33 cellular contexts compared by ENCODE assay signal in genomic region chr9:99793528-99793927, GRCh38. TPM values are rescaled to one million over a fixed set of nuclear protein-coding genes. Genes with fewer than 3 reads are reported as not detected.
"Had no signal": no experiment of that assay in that cellular context is flagged by ENCODE, and none has a peak within 500 bp of the region (broad histone marks: within the 10 kb centered on the region; RNA-seq: fewer than 3 reads in every experiment).

No MANE protein-coding gene starts in this region.

- DNase-seq: activated effector memory CD4-positive, alpha-beta T cell treated with anti-CD3 and anti-CD28 coated beads, Interleukin-2, amount 50 U/mL, for 16 hours; activated effector memory CD4-positive, alpha-beta T cell treated with Interleukin-2 at 50 U/mL for 16 hours; activated gamma-delta T cell; activated gamma-delta T cell treated with Interleukin-2 at 50 U/mL for 16 hours; activated naive CD4-positive, alpha-beta T cell; activated naive CD4-positive, alpha-beta T cell treated with anti-CD3 and anti-CD28 coated beads for 36 hours; activated naive CD4-positive, alpha-beta T cell treated with anti-CD3 and anti-CD28 coated beads, Interleukin-2, amount 10 ng/mL, durations not matched to agents 7 days and 5 days; activated naive CD4-positive, alpha-beta T cell treated with anti-CD3 and anti-CD28 coated beads, Interleukin-2, amount 50 U/mL, for 16 hours; activated naive CD4-positive, alpha-beta T cell treated with Interleukin-2 at 50 U/mL for 16 hours; activated naive CD8-positive, alpha-beta T cell treated with anti-CD3 and anti-CD28 coated beads for 36 hours; activated naive CD8-positive, alpha-beta T cell treated with anti-CD3 and anti-CD28 coated beads, Interleukin-2, amount 10 ng/mL, durations not matched to agents 7 days and 5 days; activated naive CD8-positive, alpha-beta T cell treated with anti-CD3 and anti-CD28 coated beads, Interleukin-2, amount 50 U/mL, for 24 hours; activated T-cell treated with anti-CD3 and anti-CD28 coated beads, Interleukin-2, amount 50 U/mL, for 24 hours; activated T-cell treated with anti-CD3 and anti-CD28 coated beads, Interleukin-2, amount 50 U/mL, for 4 hours; activated T-cell treated with anti-CD3 and anti-CD28 coated beads, Interleukin-2, amount 50 U/mL, for 48 hours; activated T-cell treated with anti-CD3 and anti-CD28 coated beads, Interleukin-2, amount 50 U/mL, for 72 hours; adrenal gland; amniotic stem cell; amygdala; anterior cingulate cortex; aorta; body of pancreas; brain microvascular endothelial cell; caudate nucleus; central memory CD4-positive, alpha-beta T cell; cerebellar nuclear complex had no signal

- H3K9me3 ChIP-seq: adrenal gland, ascending aorta, body of pancreas, breast epithelium had no signal

- FAIRE-seq: astrocyte, bronchial epithelial cell had no signal

- H3K27ac ChIP-seq: adrenal gland, ascending aorta, body of pancreas, brain microvascular endothelial cell, breast epithelium, cardiac muscle cell had no signal

- ATAC-seq: activated naive CD4-positive, alpha-beta T cell treated with anti-CD3 and anti-CD28 coated beads, Interleukin-2, amount 50 U/mL, for 72 hours; activated naive CD8-positive, alpha-beta T cell treated with anti-CD3 and anti-CD28 coated beads, Interleukin-2, amount 50 U/mL, for 24 hours; activated T-cell treated with anti-CD3 and anti-CD28 coated beads, Interleukin-2, amount 50 U/mL, for 4 hours; activated T-cell treated with anti-CD3 and anti-CD28 coated beads, Interleukin-2, amount 50 U/mL, for 72 hours; activated T-helper 17 cell treated with anti-CD3 and anti-CD28 coated beads, Interleukin-2, amount 50 U/mL, for 72 hours; body of pancreas had no signal

- H3K4me3 ChIP-seq: adrenal gland, ascending aorta, body of pancreas, breast epithelium, cardiac muscle cell had no signal

- H3K36me3 ChIP-seq: adrenal gland, ascending aorta, brain microvascular endothelial cell, breast epithelium, cardiac muscle cell had no signal

- H3K4me1 ChIP-seq: adrenal gland, ascending aorta, body of pancreas, breast epithelium had no signal

- H3K27me3 ChIP-seq: adrenal gland, ascending aorta, body of pancreas, brain microvascular endothelial cell, breast epithelium, cardiac muscle cell had no signal

RNA-seq across cellular contexts. Expression of gene NR4A3, which starts 28.2 kb away (rescaled TPM):
- total RNA-seq: bronchial epithelial cell had no signal
